Comparison of ENCODE assay signal across 15 cellular contexts in genomic region chr11:579830-580601, GRCh38. TPM values are rescaled to one million over a fixed set of nuclear protein-coding genes. Genes with fewer than 3 reads are reported as not detected.
DNase-seq lines count a peak whose midpoint lies in the region; ATAC-seq and TF ChIP-seq lines count a peak whose summit lies in the region.
"Had no signal": no experiment of that assay in that cellular context is flagged by ENCODE, and none has a peak within 500 bp of the region (broad histone marks: within the 10 kb centered on the region; RNA-seq: fewer than 3 reads in every experiment).

No MANE protein-coding gene starts in this region.

- peaks cover 6% of the 10 kb centered on the region for H3K27me3 Mint-ChIP-seq in stimulated activated memory B cell treated with anti-CD40 and anti-IgM and Interleukin-4, amounts not matched to agents 10 μg/mL and 1 μg/mL and 100 μg/mL, for 72 hours

- H3K4me3 Mint-ChIP-seq in stimulated activated memory B cell treated with anti-CD40 and anti-IgM and Interleukin-4, amounts not matched to agents 10 μg/mL and 1 μg/mL and 100 μg/mL, for 72 hours = peak overlapping the region; percentile 16

- no peak overlapping the region for H3K27ac Mint-ChIP-seq in stimulated activated memory B cell treated with anti-CD40 and anti-IgM and Interleukin-4, amounts not matched to agents 10 μg/mL and 1 μg/mL and 100 μg/mL, for 72 hours

- H3K4me1 Mint-ChIP-seq in stimulated activated memory B cell treated with anti-CD40 and anti-IgM and Interleukin-4, amounts not matched to agents 10 μg/mL and 1 μg/mL and 100 μg/mL, for 72 hours = peaks cover 58% of the 10 kb centered on the region

- DNase-seq in left ventricle myocardium inferior (no peak), left cardiac atrium (no peak), adrenal gland (peak in 6 of 7 donors; percentile 84 to 91 (median 87)), iris pigment epithelial cell (ENCODE audit: low read depth) (peak; percentile 52), NCI-H1436 treated with DMSO at 0.1 percent for 48 hours (lab: John Stamatoyannopoulos, UW) (no peak), DMS153 (lab: John Stamatoyannopoulos, UW) (no peak)
- DNase-seq: activated CD8-positive, alpha-beta memory T cell treated with anti-CD3 and anti-CD28 coated beads for 24 hours; amygdala; HCEC 1CT; NCI-H2171; OCI-M1; uterus had no signal

- peaks cover 37% of the 10 kb centered on the region for H3K36me3 ChIP-seq in left ventricle myocardium inferior
- peaks cover 0 to 28% of the 10 kb centered on the region in 2 donors for H3K36me3 ChIP-seq in adrenal gland (replicated peaks in 1 of 2)
- H3K36me3 ChIP-seq: uterus had no signal

- peak in 1 of 2 donors; percentile 42 for TF ChIP-seq POLR2A in adrenal gland (IDR thresholded peaks at IDR 0.05)

- H3K9me3 Mint-ChIP-seq in stimulated activated memory B cell treated with anti-CD40 and anti-IgM and Interleukin-4, amounts not matched to agents 10 μg/mL and 1 μg/mL and 100 μg/mL, for 72 hours = no peaks in the 10 kb centered on the region

- H3K9me3 ChIP-seq in left ventricle myocardium inferior (replicated peaks) = no peaks in the 10 kb centered on the region
- no peaks in the 10 kb centered on the region for H3K9me3 ChIP-seq in adrenal gland (replicated peaks in 1 of 3)
- H3K9me3 ChIP-seq: uterus had no signal

- intact Hi-C loops in left ventricle myocardium inferior (cut with micrococcal nuclease) (no loop called here), left cardiac atrium (cut with DNase I) (loop anchor here in 1 of 2 donors (5.0 kb wide), 1 partner anchor 32 kb away; no protein-coding TSS in a partner anchor), adrenal gland (cut with DNase I) (no loop called here)

- H3K36me3 Mint-ChIP-seq in stimulated activated memory B cell treated with anti-CD40 and anti-IgM and Interleukin-4, amounts not matched to agents 10 μg/mL and 1 μg/mL and 100 μg/mL, for 72 hours = peaks cover 22% of the 10 kb centered on the region

- WGBS in adrenal gland, 4 donors = 43 to 59% (median 54%) methylated on average over 9 to 20 of the region's 20 CpGs

- no peaks in the 10 kb centered on the region for H3K27me3 ChIP-seq in left ventricle myocardium inferior (ENCODE audit: low read depth)
- H3K27me3 ChIP-seq in adrenal gland = no peaks in the 10 kb centered on the region
- H3K27me3 ChIP-seq: uterus had no signal

- TF ChIP-seq CTCF in left ventricle myocardium inferior (IDR thresholded peaks at IDR 0.05; ENCODE audit: borderline replicate concordance) = no peak
- TF ChIP-seq CTCF in adrenal gland (IDR thresholded peaks at IDR 0.05) = no peak

- H3K27ac ChIP-seq in left ventricle myocardium inferior (replicated peaks) (peak overlapping the region; percentile 2), adrenal gland (peak overlapping the region; percentile 18 to 86 (median 74))
- H3K27ac ChIP-seq: uterus had no signal

- no peak overlapping the region for H3K4me3 ChIP-seq in left ventricle myocardium inferior
- no peak overlapping the region for H3K4me3 ChIP-seq in adrenal gland
- H3K4me3 ChIP-seq: skin epidermis, uterus had no signal

- no peak for ATAC-seq in left cardiac atrium
- no peak for ATAC-seq in stimulated activated memory B cell treated with anti-CD40 and anti-IgM and Interleukin-4, amounts not matched to agents 10 μg/mL and 1 μg/mL and 100 μg/mL, for 72 hours
- no peak for ATAC-seq in HG02970 (IDR thresholded peaks at IDR 0.05; ENCODE audit: low FRiP score, unreplicated experiment)

- H3K4me1 ChIP-seq in left ventricle myocardium inferior (peaks cover 61% of the 10 kb centered on the region), adrenal gland (replicated peaks in 1 of 2) (peaks cover 39 to 49% of the 10 kb centered on the region in 2 donors)

RNA-seq across cellular contexts. Expression of gene PHRF1, which starts 3.7 kb away (rescaled TPM):
- total RNA-seq in left ventricle myocardium inferior (17.7 TPM), left cardiac atrium (10 to 100 TPM; 17.3 to 21.5 TPM), adrenal gland (10 to 100 TPM; 17.2 to 42.2 (median 30.1) TPM)
- 10 to 100 TPM in 2 of 3 donors, 1 to 10 TPM in 1; 8.7 to 62.3 (median 23.3) TPM for polyA plus RNA-seq in adrenal gland

RNA-seq across cellular contexts. Expression of gene RASSF7, which starts 19.2 kb away (rescaled TPM):
- total RNA-seq in left ventricle myocardium inferior = 4.5 TPM
- 1 to 10 TPM; 3.2 to 4.4 TPM for total RNA-seq in left cardiac atrium
- total RNA-seq in adrenal gland = 10 to 100 TPM in 4 of 8 donors, 1 to 10 TPM in 4; 2.9 to 18.2 (median 7.9) TPM
- polyA plus RNA-seq in adrenal gland = 10 to 100 TPM in 1 of 3 donors, 1 to 10 TPM in 1, under 1 TPM in 1; 0.33 to 19.9 (median 9.8) TPM

RNA-seq across cellular contexts. Expression of gene LMNTD2, which starts 19.5 kb away (rescaled TPM):
- total RNA-seq in left ventricle myocardium inferior (0.52 TPM), left cardiac atrium (1 to 10 TPM in 1 of 2 donors, under 1 TPM in 1; 0.58 to 1.1 TPM), adrenal gland (1 to 10 TPM in 7 of 8 donors, under 1 TPM in 1; 0.35 to 9.1 (median 6.1) TPM)
- 10 to 100 TPM in 2 of 3 donors, under 1 TPM in 1; 0.20 to 21.0 (median 12.7) TPM for polyA plus RNA-seq in adrenal gland

RNA-seq across cellular contexts. Expression of gene IRF7, which starts 35.7 kb away (rescaled TPM):
- total RNA-seq in left ventricle myocardium inferior (10.3 TPM), left cardiac atrium (10 to 100 TPM; 12.1 to 24.3 TPM), adrenal gland (10 to 100 TPM in 5 of 8 donors, 1 to 10 TPM in 3; 7.8 to 28.3 (median 11.2) TPM)
- 10 to 100 TPM in 2 of 3 donors, under 1 TPM in 1; 0.81 to 87.6 (median 25.9) TPM for polyA plus RNA-seq in adrenal gland

RNA-seq across cellular contexts. Expression of gene LRRC56, which starts 42.7 kb away (rescaled TPM):
- total RNA-seq in left ventricle myocardium inferior = 0.25 TPM
- total RNA-seq in left cardiac atrium = under 1 TPM; 0.47 to 0.68 TPM
- 1 to 10 TPM in 2 of 8 donors, under 1 TPM in 5, not detected in 1; 0.32 to 1.7 (median 0.93) TPM for total RNA-seq in adrenal gland
- 1 to 10 TPM in 2 of 3 donors, not detected in 1; 1.7 to 4.3 TPM for polyA plus RNA-seq in adrenal gland

Comparison
In these comparisons a context has a peak if more than half of its experiments do, and no peak if none do; other contexts are left out.
1. DNase-seq: peak in adrenal gland (6 of 7) and iris pigment epithelial cell (single experiment); none in left ventricle myocardium inferior (single experiment), left cardiac atrium (single experiment), NCI-H1436 treated with DMSO at 0.1 percent for 48 hours (single experiment) and DMS153 (single experiment).